Comparison of ENCODE assay signal across 8 cellular contexts in the genomic region with DNA sequence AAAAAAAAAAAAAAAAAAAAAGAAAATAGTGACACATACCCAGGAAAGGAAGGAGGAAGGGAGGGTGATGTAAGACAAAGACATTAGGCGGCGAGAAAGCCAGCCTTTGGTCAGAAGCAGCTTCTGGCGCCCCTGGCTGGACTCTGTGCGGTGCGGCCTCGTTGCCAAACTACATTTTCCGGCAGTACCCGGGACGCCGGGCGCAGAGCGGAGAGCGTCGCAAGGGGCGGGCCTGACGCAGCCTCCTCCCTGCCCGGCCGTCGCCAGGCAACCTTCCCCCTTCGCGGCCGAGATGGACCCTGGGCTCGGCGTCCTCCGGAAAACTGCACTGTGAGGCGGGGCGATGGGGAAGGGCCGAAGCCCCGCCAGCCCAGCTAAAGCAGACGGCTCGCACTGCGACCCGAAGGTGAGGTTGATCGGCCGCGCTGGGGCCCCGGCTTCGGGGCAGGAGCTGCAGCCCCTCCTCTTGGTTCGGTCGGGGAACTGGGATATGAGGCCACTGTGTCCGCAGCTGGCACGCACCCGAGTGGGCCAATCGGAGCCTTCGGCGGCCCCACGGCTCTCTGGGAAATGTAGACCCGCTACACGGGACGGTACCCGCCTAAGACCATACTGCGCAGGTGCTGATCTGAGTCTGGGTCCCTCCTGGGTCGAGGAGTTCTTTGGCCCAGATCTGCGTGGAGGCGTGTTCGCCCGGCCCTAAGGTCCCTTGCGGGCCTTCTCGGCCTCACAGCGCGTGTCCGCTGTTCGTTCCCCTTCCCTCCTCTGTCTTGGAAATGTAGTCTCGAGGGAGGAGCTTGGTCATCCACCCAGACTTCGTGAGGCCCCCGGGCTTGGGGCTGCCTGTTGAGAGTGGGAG. TPM values are rescaled to one million over a fixed set of nuclear protein-coding genes. Genes with fewer than 3 reads are reported as not detected.
DNase-seq lines count a peak whose midpoint lies in the region; ATAC-seq and TF ChIP-seq lines count a peak whose summit lies in the region.

No MANE protein-coding gene starts in this region.

- peak overlapping the region; percentile 89 for H3K9ac ChIP-seq in SK-N-SH

- POLR2A ChIA-PET in SK-N-SH (lab: Yijun Ruan, JAX) = interaction anchor here (0.6 to 2.4 kb wide), 6 partner anchors 13 to 75 kb away, joined by 3 to 13 read pairs (median 6); a partner anchor contains a TSS

- peak overlapping the region; percentile 75 to 79 for H3K4me3 ChIP-seq in SK-N-SH (ENCODE audit: low read depth in 2 of 2, low read length in 1 of 2)

- H3K4me3 Mint-ChIP-seq in brain = peak overlapping the region; percentile 94 to 97 (median 95)

- peaks cover 57% of the 10 kb centered on the region for H3K79me2 ChIP-seq in SK-N-SH (ENCODE audit: insufficient read depth)

- TF ChIP-seq EP300 in SK-N-SH (IDR thresholded peaks at IDR 0.05; ENCODE audit: borderline replicate concordance in 1 of 2, low read depth in 1 of 2, low read length in 1 of 2) = no peak

- CTCF ChIA-PET in SK-N-SH (lab: Yijun Ruan, JAX) = interaction anchor here (0.8 to 1.5 kb wide), 2 partner anchors 30 to 56 kb away, joined by 4 read pairs; no protein-coding TSS in a partner anchor

- peak overlapping the region; percentile 93 for H3K4me2 ChIP-seq in SK-N-SH

- 0% methylated on average over 23 of the region's 66 CpGs for WGBS in SK-N-SH (ENCODE audit: low lambda C conversion rate)

- H3K9me3 Mint-ChIP-seq in brain = peaks cover 0 to 5% (median 0%) of the 10 kb centered on the region in 5 experiments

- H3K4me1 ChIP-seq in SK-N-SH (ENCODE audit: control insufficient read depth in 1 of 2, insufficient read depth in 2 of 2, low read depth in 1 of 2, low read length in 1 of 2) = peaks cover 4 to 22% of the 10 kb centered on the region in 2 experiments; a peak in 2 of 4 replicates

- peak overlapping the region; percentile 96 to 97 for H3K27ac ChIP-seq in SK-N-SH (ENCODE audit: low read depth in 2 of 2, low read length in 1 of 2)

- no peaks in the 10 kb centered on the region for H3K9me2 ChIP-seq in SK-N-SH

- H3K27me3 ChIP-seq in SK-N-SH (ENCODE audit: insufficient read depth) = no peaks in the 10 kb centered on the region

- peaks cover 11% of the 10 kb centered on the region in 2 experiments for H3K36me3 ChIP-seq in SK-N-SH (replicated peaks in 1 of 2; ENCODE audit: control insufficient read depth in 1 of 2, insufficient read depth in 2 of 2, low read length in 1 of 2)

- H3K27me3 Mint-ChIP-seq in brain = peaks cover 5% of the 10 kb centered on the region

- H3K9me3 ChIP-seq in SK-N-SH = no peaks in the 10 kb centered on the region

- H3F3A ChIP-seq in SK-N-SH (replicated peaks; ENCODE audit: insufficient read depth) = peaks cover 16% of the 10 kb centered on the region

- ATAC-seq in GM18517 (IDR thresholded peaks at IDR 0.05; ENCODE audit: unreplicated experiment) (peak; percentile 44), HG02973 (IDR thresholded peaks at IDR 0.05; ENCODE audit: unreplicated experiment) (peak; percentile 38)

- no peaks in the 10 kb centered on the region for H3K36me3 Mint-ChIP-seq in brain

- peak overlapping the region; percentile 76; the same call in 1 of the 2 replicates for H2AFZ ChIP-seq in SK-N-SH (ENCODE audit: low read depth)

- peak; percentile 89 for DNase-seq in SK-N-SH
- peak; percentile 86 for DNase-seq in iPS-NIHi11 (ENCODE audit: low spot score)
- DNase-seq in stimulated activated CD4-positive, alpha-beta T cell treated with anti-CD3 and anti-CD28 coated beads, Interleukin-12 subunit alpha, Interleukin-12 subunit beta, amount 100 ng/mL, for 24 hours (ENCODE audit: low read depth in 2 of 2) = peak; percentile 63 to 78
- DNase-seq in SKM-1 (lab: John Stamatoyannopoulos, UW; ENCODE audit: unreplicated experiment) = no peak
- DNase-seq in NCI-H1092 (lab: John Stamatoyannopoulos, UW) = no peak

- peaks cover 73% of the 10 kb centered on the region for H3K4me1 Mint-ChIP-seq in brain

- H4K20me1 ChIP-seq in SK-N-SH (ENCODE audit: insufficient read depth) = no peaks in the 10 kb centered on the region

- peak overlapping the region; percentile 95 to 100 (median 98) for H3K27ac Mint-ChIP-seq in brain

- no peak for TF ChIP-seq RAD21 in SK-N-SH (IDR thresholded peaks at IDR 0.05; ENCODE audit: low read length)

- TF ChIP-seq CTCF in SK-N-SH (IDR thresholded peaks at IDR 0.05) (peak; percentile 16), brain (conservative IDR thresholded peaks at IDR 0.05) (no peak)

TF ChIP-seq in SK-N-SH, 30 proteins besides CTCF, POLR2A, EP300 and RAD21 (continues in another document):
- TF ChIP-seq FOXJ3 (CRISPR knock-in tag; IDR thresholded peaks at IDR 0.05) (no peak), POLR2AphosphoS5 (IDR thresholded peaks at IDR 0.05; ENCODE audit: low read depth, low read length) (peak; percentile 87), FOXM1 (IDR thresholded peaks at IDR 0.05; ENCODE audit: low read depth) (no peak), TCF12 (IDR thresholded peaks at IDR 0.05) (no peak), MEF2A (IDR thresholded peaks at IDR 0.05; ENCODE audit: borderline replicate concordance, low read depth) (no peak)
- TF ChIP-seq, protein P1, sequence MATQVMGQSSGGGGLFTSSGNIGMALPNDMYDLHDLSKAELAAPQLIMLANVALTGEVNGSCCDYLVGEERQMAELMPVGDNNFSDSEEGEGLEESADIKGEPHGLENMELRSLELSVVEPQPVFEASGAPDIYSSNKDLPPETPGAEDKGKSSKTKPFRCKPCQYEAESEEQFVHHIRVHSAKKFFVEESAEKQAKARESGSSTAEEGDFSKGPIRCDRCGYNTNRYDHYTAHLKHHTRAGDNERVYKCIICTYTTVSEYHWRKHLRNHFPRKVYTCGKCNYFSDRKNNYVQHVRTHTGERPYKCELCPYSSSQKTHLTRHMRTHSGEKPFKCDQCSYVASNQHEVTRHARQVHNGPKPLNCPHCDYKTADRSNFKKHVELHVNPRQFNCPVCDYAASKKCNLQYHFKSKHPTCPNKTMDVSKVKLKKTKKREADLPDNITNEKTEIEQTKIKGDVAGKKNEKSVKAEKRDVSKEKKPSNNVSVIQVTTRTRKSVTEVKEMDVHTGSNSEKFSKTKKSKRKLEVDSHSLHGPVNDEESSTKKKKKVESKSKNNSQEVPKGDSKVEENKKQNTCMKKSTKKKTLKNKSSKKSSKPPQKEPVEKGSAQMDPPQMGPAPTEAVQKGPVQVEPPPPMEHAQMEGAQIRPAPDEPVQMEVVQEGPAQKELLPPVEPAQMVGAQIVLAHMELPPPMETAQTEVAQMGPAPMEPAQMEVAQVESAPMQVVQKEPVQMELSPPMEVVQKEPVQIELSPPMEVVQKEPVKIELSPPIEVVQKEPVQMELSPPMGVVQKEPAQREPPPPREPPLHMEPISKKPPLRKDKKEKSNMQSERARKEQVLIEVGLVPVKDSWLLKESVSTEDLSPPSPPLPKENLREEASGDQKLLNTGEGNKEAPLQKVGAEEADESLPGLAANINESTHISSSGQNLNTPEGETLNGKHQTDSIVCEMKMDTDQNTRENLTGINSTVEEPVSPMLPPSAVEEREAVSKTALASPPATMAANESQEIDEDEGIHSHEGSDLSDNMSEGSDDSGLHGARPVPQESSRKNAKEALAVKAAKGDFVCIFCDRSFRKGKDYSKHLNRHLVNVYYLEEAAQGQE (IDR thresholded peaks at IDR 0.05; ENCODE audit: low read depth, low read length) = no peak
- TF ChIP-seq, protein P2, sequence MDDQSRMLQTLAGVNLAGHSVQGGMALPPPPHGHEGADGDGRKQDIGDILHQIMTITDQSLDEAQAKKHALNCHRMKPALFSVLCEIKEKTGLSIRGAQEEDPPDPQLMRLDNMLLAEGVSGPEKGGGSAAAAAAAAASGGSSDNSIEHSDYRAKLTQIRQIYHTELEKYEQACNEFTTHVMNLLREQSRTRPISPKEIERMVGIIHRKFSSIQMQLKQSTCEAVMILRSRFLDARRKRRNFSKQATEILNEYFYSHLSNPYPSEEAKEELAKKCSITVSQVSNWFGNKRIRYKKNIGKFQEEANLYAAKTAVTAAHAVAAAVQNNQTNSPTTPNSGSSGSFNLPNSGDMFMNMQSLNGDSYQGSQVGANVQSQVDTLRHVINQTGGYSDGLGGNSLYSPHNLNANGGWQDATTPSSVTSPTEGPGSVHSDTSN (IDR thresholded peaks at IDR 0.05) = no peak
- TF ChIP-seq, protein P3, sequence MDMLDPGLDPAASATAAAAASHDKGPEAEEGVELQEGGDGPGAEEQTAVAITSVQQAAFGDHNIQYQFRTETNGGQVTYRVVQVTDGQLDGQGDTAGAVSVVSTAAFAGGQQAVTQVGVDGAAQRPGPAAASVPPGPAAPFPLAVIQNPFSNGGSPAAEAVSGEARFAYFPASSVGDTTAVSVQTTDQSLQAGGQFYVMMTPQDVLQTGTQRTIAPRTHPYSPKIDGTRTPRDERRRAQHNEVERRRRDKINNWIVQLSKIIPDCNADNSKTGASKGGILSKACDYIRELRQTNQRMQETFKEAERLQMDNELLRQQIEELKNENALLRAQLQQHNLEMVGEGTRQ (IDR thresholded peaks at IDR 0.05; ENCODE audit: borderline replicate concordance, low read depth, low read length) = no peak

RNA-seq across cellular contexts. Expression of a gene that starts 2.3 kb away (rescaled TPM):
- polyA plus RNA-seq in SK-N-SH (2012; rRNA removed) (31.8 and 38.4 TPM in 2 replicates), brain (ENCODE audit: insufficient read depth, low read depth, low replicate concordance) (14.9 TPM)
- polyA plus RNA-seq in SK-N-SH (2012; cell fraction: cytosol; rRNA removed) = 7.0 and 10.2 TPM in 2 replicates
- 308 and 351 TPM in 2 replicates for polyA plus RNA-seq in SK-N-SH (2012; cell fraction: nucleus; rRNA removed)

RNA-seq across cellular contexts. Expression of a gene that starts 17.0 kb away (rescaled TPM):
- polyA plus RNA-seq in SK-N-SH (2012; rRNA removed) = 109 and 135 TPM in 2 replicates
- polyA plus RNA-seq in SK-N-SH (2012; cell fraction: cytosol; rRNA removed) = 102 and 103 TPM in 2 replicates
- polyA plus RNA-seq in SK-N-SH (2012; cell fraction: nucleus; rRNA removed) = 128 and 133 TPM in 2 replicates
- 192 TPM for polyA plus RNA-seq in brain (ENCODE audit: insufficient read depth, low read depth, low replicate concordance)

RNA-seq across cellular contexts. Expression of a gene that starts 20.5 kb away (rescaled TPM):
- 308 and 381 TPM in 2 replicates for polyA plus RNA-seq in SK-N-SH (2012; rRNA removed)
- polyA plus RNA-seq in SK-N-SH (2012; cell fraction: cytosol; rRNA removed) = 350 and 388 TPM in 2 replicates
- polyA plus RNA-seq in SK-N-SH (2012; cell fraction: nucleus; rRNA removed) = 218 and 251 TPM in 2 replicates
- 216 TPM for polyA plus RNA-seq in brain (ENCODE audit: insufficient read depth, low read depth, low replicate concordance)

RNA-seq across cellular contexts. Expression of a gene that starts 31.5 kb away (rescaled TPM):
- polyA plus RNA-seq in SK-N-SH (2012; rRNA removed) = 321 and 594 TPM in 2 replicates
- 191 and 231 TPM in 2 replicates for polyA plus RNA-seq in SK-N-SH (2012; cell fraction: cytosol; rRNA removed)
- 1,222 and 1,964 TPM in 2 replicates for polyA plus RNA-seq in SK-N-SH (2012; cell fraction: nucleus; rRNA removed)
- polyA plus RNA-seq in brain (ENCODE audit: insufficient read depth, low read depth, low replicate concordance) = 698 TPM

RNA-seq across cellular contexts. Expression of a gene that starts 55.8 kb away (rescaled TPM):
- polyA plus RNA-seq in SK-N-SH (2012; rRNA removed) (7.9 and 11.3 TPM in 2 replicates), brain (ENCODE audit: insufficient read depth, low read depth, low replicate concordance) (16.1 TPM)
- 4.4 and 6.0 TPM in 2 replicates for polyA plus RNA-seq in SK-N-SH (2012; cell fraction: cytosol; rRNA removed)
- 21.0 and 30.6 TPM in 2 replicates for polyA plus RNA-seq in SK-N-SH (2012; cell fraction: nucleus; rRNA removed)

Comparison
In these comparisons a context has a peak if more than half of its experiments do, and no peak if none do; other contexts are left out.
1. DNase-seq: peak in SK-N-SH (single experiment), iPS-NIHi11 (single experiment) and stimulated activated CD4-positive, alpha-beta T cell treated with anti-CD3 and anti-CD28 coated beads, Interleukin-12 subunit alpha, Interleukin-12 subunit beta, amount 100 ng/mL, for 24 hours (2 of 2); none in SKM-1 (single experiment) and NCI-H1092 (single experiment).